ENCODE assay signal across 8 cellular contexts in genomic region chr9:131609116-131609830, GRCh38.
DNase-seq lines count a peak whose midpoint lies in the region; TF ChIP-seq lines count a peak whose summit lies in the region.

No MANE protein-coding gene starts in this region.

- H3K9me3 ChIP-seq in esophagus squamous epithelium (no peaks in the 10 kb centered on the region), BE2C (no peaks in the 10 kb centered on the region)

- H3K27me3 ChIP-seq in esophagus squamous epithelium (no peaks in the 10 kb centered on the region), BE2C (no peaks in the 10 kb centered on the region)

- H3K4me1 Mint-ChIP-seq in nephron progenitor cell = peaks cover 56% of the 10 kb centered on the region

- no peak overlapping the region for H3K4me3 Mint-ChIP-seq in nephron progenitor cell

- H3K27ac ChIP-seq in RWPE1 (peak overlapping the region; percentile 95), esophagus squamous epithelium (peak overlapping the region; percentile 61 to 86 (median 78))

- peak overlapping the region; percentile 96 for H3K27ac Mint-ChIP-seq in nephron progenitor cell

- H3K4me1 ChIP-seq in esophagus squamous epithelium (peaks cover 23 to 49% (median 34%) of the 10 kb centered on the region in 3 donors), BE2C (no peaks in the 10 kb centered on the region)

- H3K27me3 Mint-ChIP-seq in nephron progenitor cell (ENCODE audit: low read depth, poor library complexity) = no peaks in the 10 kb centered on the region

- H3K36me3 ChIP-seq in esophagus squamous epithelium (peaks cover 5 to 71% (median 9%) of the 10 kb centered on the region in 3 donors), BE2C (no peaks in the 10 kb centered on the region; the same call in 1 of the 2 replicates)

- 26 to 33% methylated on average over 4 to 8 of the region's 14 CpGs for WGBS in esophagus squamous epithelium, 2 donors

- TF ChIP-seq CTCF in RWPE1 (conservative IDR thresholded peaks at IDR 0.05; ENCODE audit: low read depth) (no peak), esophagus squamous epithelium (IDR thresholded peaks at IDR 0.05) (no peak), nephron progenitor cell (IDR thresholded peaks at IDR 0.05) (no peak), BE2C (IDR thresholded peaks at IDR 0.05; ENCODE audit: low read depth, low read length) (no peak)

- intact Hi-C loops in esophagus squamous epithelium (cut with DNase I) = no loop called here

- CTCF ChIA-PET in RWPE1 (lab: Yijun Ruan, JAX) = interaction anchor here (0.6 to 2.1 kb wide), 3 partner anchors 18 to 130 kb away, joined by 5 to 14 read pairs (median 9); partner anchors contain the start of gene RAPGEF1

- POLR2A ChIA-PET in RWPE1 (lab: Yijun Ruan, JAX; ENCODE audit: low non-redundant PET) = no interaction called here

- no peak for TF ChIP-seq POLR2A in esophagus squamous epithelium (IDR thresholded peaks at IDR 0.05)

- H3K9me3 Mint-ChIP-seq in nephron progenitor cell = no peaks in the 10 kb centered on the region

- no peak overlapping the region for H3K4me3 ChIP-seq in esophagus squamous epithelium
- H3K4me3 ChIP-seq in BE2C (ENCODE audit: low read depth, low read length) = no peak overlapping the region

- peak; percentile 76 for DNase-seq in AG20443 (ENCODE audit: low spot score)
- DNase-seq in RWPE1 (ENCODE audit: low spot score) = peak; percentile 82
- DNase-seq in esophagus squamous epithelium (lab: John Stamatoyannopoulos, UW) = no peak
- DNase-seq in nephron progenitor cell = no peak
- DNase-seq in BE2C = no peak
- no peak for DNase-seq in UCSD-AML1 (lab: John Stamatoyannopoulos, UW; ENCODE audit: unreplicated experiment)
- no peak for DNase-seq in mesenteric fat pad (ENCODE audit: low spot score)
- no peak for DNase-seq in DMS53 (lab: John Stamatoyannopoulos, UW)

- peaks cover 16% of the 10 kb centered on the region for H3K36me3 Mint-ChIP-seq in nephron progenitor cell (ENCODE audit: low read depth)

Comparison
In these comparisons a context has a peak if more than half of its experiments do, and no peak if none do; other contexts are left out.
1. DNase-seq: peak in AG20443 (single experiment) and RWPE1 (single experiment); none in esophagus squamous epithelium (single experiment), nephron progenitor cell (single experiment), BE2C (single experiment), UCSD-AML1 (single experiment), mesenteric fat pad (single experiment) and DMS53 (single experiment).